In the genomic region with DNA sequence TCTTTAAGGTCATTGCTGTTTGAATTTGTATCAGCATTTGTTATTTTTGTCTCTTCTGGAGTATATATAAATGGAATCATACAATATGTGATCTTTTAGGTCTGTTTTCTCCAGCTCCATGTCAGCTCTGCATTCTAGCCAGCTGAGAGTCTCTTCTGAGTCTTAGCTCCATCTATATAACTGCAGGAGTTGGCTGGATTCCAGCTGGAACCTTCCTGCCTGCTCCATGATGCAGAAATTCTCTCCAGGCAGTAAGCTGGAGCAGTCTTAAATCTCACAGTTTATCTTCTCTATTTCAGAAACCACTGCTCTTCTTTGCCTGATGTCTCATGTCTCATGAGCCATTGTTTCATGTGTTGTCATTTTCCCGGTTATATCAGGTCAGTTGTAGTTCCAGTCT, we compare ENCODE assay signal across 12 cellular contexts.
DNase-seq lines count a peak whose midpoint lies in the region; ATAC-seq and TF ChIP-seq lines count a peak whose summit lies in the region.
"Had no signal": no experiment of that assay in that cellular context is flagged by ENCODE, and none has a peak within 500 bp of the region (broad histone marks: within the 10 kb centered on the region; RNA-seq: fewer than 3 reads in every experiment).

No MANE protein-coding gene starts in this region.

- H3K27ac ChIP-seq in AG04450 (ENCODE audit: low read depth, low read length) (no peak overlapping the region), hepatocyte (no peak overlapping the region), OCI-LY7 (ENCODE audit: low read depth, low read length, poor library complexity, severe bottlenecking) (no peak overlapping the region)
- H3K27ac ChIP-seq: esophagus muscularis mucosa had no signal

- H3K4me2 ChIP-seq in hepatocyte (no peak overlapping the region), OCI-LY7 (ENCODE audit: low read length) (no peak overlapping the region)

- H3K9me2 ChIP-seq in hepatocyte (replicated peaks; ENCODE audit: insufficient read depth) (no peaks in the 10 kb centered on the region), OCI-LY7 (ENCODE audit: insufficient read depth, low read length) (no peaks in the 10 kb centered on the region)

- H3K4me1 ChIP-seq in hepatocyte (ENCODE audit: insufficient read depth) (no peaks in the 10 kb centered on the region), OCI-LY7 (ENCODE audit: insufficient read depth, low read length, poor library complexity, severe bottlenecking) (no peaks in the 10 kb centered on the region)

- H3K27me3 ChIP-seq in AG04450 (ENCODE audit: control insufficient read depth, insufficient read depth, low read length), result no peaks in the 10 kb centered on the region
- no peaks in the 10 kb centered on the region for H3K27me3 ChIP-seq in hepatocyte
- H3K27me3 ChIP-seq: esophagus muscularis mucosa had no signal

- POLR2A ChIA-PET in AG04450 (lab: Yijun Ruan, JAX), result no interaction called here
- POLR2A ChIA-PET in OCI-LY7 (lab: Charles Lee), result interaction anchor here (0.7 kb wide), 2 partner anchors 930 to 1234 kb away, joined by 3 read pairs; no protein-coding TSS in a partner anchor

- intact Hi-C loops in OCI-LY7 (cut with micrococcal nuclease; ENCODE audit: unreplicated experiment), result no loop called here

- no peak for TF ChIP-seq CTCF in AG04450 (IDR thresholded peaks at IDR 0.05; ENCODE audit: low read depth, low read length)
- no peak for TF ChIP-seq CTCF in LNCaP clone FGC (IDR thresholded peaks at IDR 0.05; ENCODE audit: control insufficient read depth, extremely low read depth, insufficient read depth)
- no peak for TF ChIP-seq CTCF in hepatocyte (IDR thresholded peaks at IDR 0.05; ENCODE audit: poor library complexity)
- TF ChIP-seq CTCF in OCI-LY7 (conservative IDR thresholded peaks at IDR 0.05; ENCODE audit: low read length), result no peak

- H3K9me3 ChIP-seq in AG04450 (ENCODE audit: control insufficient read depth, insufficient read depth, low read length) (no peaks in the 10 kb centered on the region), hepatocyte (ENCODE audit: low read depth) (no peaks in the 10 kb centered on the region), OCI-LY7 (ENCODE audit: low read length) (no peaks in the 10 kb centered on the region)
- H3K9me3 ChIP-seq: esophagus muscularis mucosa had no signal

- no peak overlapping the region for H3K4me3 ChIP-seq in AG04450 (ENCODE audit: low read depth, low read length)
- H3K4me3 ChIP-seq in LNCaP clone FGC (ENCODE audit: low read depth, low read length), result no peak overlapping the region
- no peak overlapping the region for H3K4me3 ChIP-seq in hepatocyte
- no peak overlapping the region for H3K4me3 ChIP-seq in OCI-LY7 (ENCODE audit: low read depth, low read length, poor library complexity, severe bottlenecking)
- H3K4me3 ChIP-seq: esophagus muscularis mucosa had no signal

- H3K36me3 ChIP-seq in hepatocyte (replicated peaks; ENCODE audit: insufficient read depth, low read depth) (no peaks in the 10 kb centered on the region), OCI-LY7 (ENCODE audit: insufficient read depth, low read length) (no peaks in the 10 kb centered on the region)
- H3K36me3 ChIP-seq: esophagus muscularis mucosa had no signal

- DNase-seq in AG04450 (ENCODE audit: low read depth, low spot score) (peak; percentile 26), LNCaP clone FGC (ENCODE audit: low read depth) (peak; percentile 7), hepatocyte (ENCODE audit: low spot score) (peak; percentile 72), OCI-LY7 (ENCODE audit: low spot score) (no peak)
- no peak for DNase-seq in activated CD8-positive, alpha-beta memory T cell treated with anti-CD3 and anti-CD28 coated beads, Interleukin-2, amount 50 U/mL, for 48 hours
- DNase-seq: NCI-H187 treated with DMSO at 0.1 percent for 48 hours; Right ventricle myocardium superior; stimulated activated CD4-positive, alpha-beta T cell treated with anti-CD3 and anti-CD28 coated beads, Interleukin-15, amount 100 ng/mL, for 24 hours had no signal

- H3K79me2 ChIP-seq in hepatocyte (no peaks in the 10 kb centered on the region), OCI-LY7 (ENCODE audit: insufficient read depth, low read depth, low read length) (no peaks in the 10 kb centered on the region)

- 69% methylated on average over 1 of the region's 1 CpG for WGBS in hepatocyte (ENCODE audit: low lambda C conversion rate, missing lambda C conversion rate)

- ATAC-seq in SK-N-SH treated with all-trans-retinoic acid at 6 μM for 48 hours, result peak; percentile 90
- ATAC-seq in GM21528 (IDR thresholded peaks at IDR 0.05; ENCODE audit: low FRiP score, unreplicated experiment), result no peak
- ATAC-seq in HG02938 (IDR thresholded peaks at IDR 0.05; ENCODE audit: unreplicated experiment), result no peak

- H4K20me1 ChIP-seq in hepatocyte (ENCODE audit: insufficient read depth, poor library complexity, severe bottlenecking), result no peaks in the 10 kb centered on the region
- no peaks in the 10 kb centered on the region for H4K20me1 ChIP-seq in OCI-LY7 (ENCODE audit: insufficient read depth, low read length)

- BruUV-seq in OCI-LY7 (replicated peaks; lab: Mats Ljungman, UMichigan), result no TSS peak

- no peak overlapping the region for H2AFZ ChIP-seq in hepatocyte
- no peak overlapping the region for H2AFZ ChIP-seq in OCI-LY7 (ENCODE audit: low read length)

- CTCF ChIA-PET in AG04450 (lab: Charles Lee) (no interaction called here), OCI-LY7 (lab: Charles Lee; ENCODE audit: unreplicated experiment) (no interaction called here)

TF ChIP-seq in SK-N-SH treated with all-trans-retinoic acid at 6 μM for 48 hours, 23 proteins besides CTCF, POLR2A, EP300 and RAD21:
- TF ChIP-seq CREB5 (CRISPR knock-in tag; IDR thresholded peaks at IDR 0.05; ENCODE audit: low read depth) (no peak), ZNF70 (CRISPR knock-in tag; IDR thresholded peaks at IDR 0.05) (no peak)

Comparison
In these comparisons a context has a peak if more than half of its experiments do, and no peak if none do; other contexts are left out.
1. DNase-seq: peak in AG04450 (single experiment), LNCaP clone FGC (single experiment) and hepatocyte (single experiment); none in OCI-LY7 (single experiment) and activated CD8-positive, alpha-beta memory T cell treated with anti-CD3 and anti-CD28 coated beads, Interleukin-2, amount 50 U/mL, for 48 hours (single experiment).